Comparison of ENCODE assay signal across 1 cellular context in genomic region chrX:110045421-110045820, GRCh38.
TF ChIP-seq lines count a peak whose summit lies in the region.

No MANE protein-coding gene starts in this region.

TF ChIP-seq in GM23338, 12 proteins besides CTCF, POLR2A, EP300 and RAD21 (continued from another document):
- TF ChIP-seq, protein P1, sequence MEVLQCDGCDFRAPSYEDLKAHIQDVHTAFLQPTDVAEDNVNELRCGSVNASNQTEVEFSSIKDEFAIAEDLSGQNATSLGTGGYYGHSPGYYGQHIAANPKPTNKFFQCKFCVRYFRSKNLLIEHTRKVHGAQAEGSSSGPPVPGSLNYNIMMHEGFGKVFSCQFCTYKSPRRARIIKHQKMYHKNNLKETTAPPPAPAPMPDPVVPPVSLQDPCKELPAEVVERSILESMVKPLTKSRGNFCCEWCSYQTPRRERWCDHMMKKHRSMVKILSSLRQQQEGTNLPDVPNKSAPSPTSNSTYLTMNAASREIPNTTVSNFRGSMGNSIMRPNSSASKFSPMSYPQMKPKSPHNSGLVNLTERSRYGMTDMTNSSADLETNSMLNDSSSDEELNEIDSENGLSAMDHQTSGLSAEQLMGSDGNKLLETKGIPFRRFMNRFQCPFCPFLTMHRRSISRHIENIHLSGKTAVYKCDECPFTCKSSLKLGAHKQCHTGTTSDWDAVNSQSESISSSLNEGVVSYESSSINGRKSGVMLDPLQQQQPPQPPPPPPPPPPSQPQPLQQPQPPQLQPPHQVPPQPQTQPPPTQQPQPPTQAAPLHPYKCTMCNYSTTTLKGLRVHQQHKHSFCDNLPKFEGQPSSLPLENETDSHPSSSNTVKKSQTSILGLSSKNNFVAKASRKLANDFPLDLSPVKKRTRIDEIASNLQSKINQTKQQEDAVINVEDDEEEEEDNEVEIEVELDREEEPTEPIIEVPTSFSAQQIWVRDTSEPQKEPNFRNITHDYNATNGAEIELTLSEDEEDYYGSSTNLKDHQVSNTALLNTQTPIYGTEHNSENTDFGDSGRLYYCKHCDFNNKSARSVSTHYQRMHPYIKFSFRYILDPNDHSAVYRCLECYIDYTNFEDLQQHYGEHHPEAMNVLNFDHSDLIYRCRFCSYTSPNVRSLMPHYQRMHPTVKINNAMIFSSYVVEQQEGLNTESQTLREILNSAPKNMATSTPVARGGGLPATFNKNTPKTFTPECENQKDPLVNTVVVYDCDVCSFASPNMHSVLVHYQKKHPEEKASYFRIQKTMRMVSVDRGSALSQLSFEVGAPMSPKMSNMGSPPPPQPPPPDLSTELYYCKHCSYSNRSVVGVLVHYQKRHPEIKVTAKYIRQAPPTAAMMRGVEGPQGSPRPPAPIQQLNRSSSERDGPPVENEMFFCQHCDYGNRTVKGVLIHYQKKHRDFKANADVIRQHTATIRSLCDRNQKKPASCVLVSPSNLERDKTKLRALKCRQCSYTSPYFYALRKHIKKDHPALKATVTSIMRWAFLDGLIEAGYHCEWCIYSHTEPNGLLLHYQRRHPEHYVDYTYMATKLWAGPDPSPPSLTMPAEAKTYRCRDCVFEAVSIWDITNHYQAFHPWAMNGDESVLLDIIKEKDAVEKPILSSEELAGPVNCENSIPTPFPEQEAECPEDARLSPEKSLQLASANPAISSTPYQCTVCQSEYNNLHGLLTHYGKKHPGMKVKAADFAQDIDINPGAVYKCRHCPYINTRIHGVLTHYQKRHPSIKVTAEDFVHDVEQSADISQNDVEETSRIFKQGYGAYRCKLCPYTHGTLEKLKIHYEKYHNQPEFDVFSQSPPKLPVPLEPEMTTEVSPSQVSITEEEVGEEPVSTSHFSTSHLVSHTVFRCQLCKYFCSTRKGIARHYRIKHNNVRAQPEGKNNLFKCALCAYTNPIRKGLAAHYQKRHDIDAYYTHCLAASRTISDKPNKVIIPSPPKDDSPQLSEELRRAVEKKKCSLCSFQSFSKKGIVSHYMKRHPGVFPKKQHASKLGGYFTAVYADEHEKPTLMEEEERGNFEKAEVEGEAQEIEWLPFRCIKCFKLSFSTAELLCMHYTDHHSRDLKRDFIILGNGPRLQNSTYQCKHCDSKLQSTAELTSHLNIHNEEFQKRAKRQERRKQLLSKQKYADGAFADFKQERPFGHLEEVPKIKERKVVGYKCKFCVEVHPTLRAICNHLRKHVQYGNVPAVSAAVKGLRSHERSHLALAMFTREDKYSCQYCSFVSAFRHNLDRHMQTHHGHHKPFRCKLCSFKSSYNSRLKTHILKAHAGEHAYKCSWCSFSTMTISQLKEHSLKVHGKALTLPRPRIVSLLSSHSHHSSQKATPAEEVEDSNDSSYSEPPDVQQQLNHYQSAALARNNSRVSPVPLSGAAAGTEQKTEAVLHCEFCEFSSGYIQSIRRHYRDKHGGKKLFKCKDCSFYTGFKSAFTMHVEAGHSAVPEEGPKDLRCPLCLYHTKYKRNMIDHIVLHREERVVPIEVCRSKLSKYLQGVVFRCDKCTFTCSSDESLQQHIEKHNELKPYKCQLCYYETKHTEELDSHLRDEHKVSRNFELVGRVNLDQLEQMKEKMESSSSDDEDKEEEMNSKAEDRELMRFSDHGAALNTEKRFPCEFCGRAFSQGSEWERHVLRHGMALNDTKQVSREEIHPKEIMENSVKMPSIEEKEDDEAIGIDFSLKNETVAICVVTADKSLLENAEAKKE (CRISPR knock-in tag; IDR thresholded peaks at IDR 0.05), result no peak
- TF ChIP-seq JUNB (IDR thresholded peaks at IDR 0.05; ENCODE audit: unreplicated experiment), result no peak
- TF ChIP-seq REST (IDR thresholded peaks at IDR 0.05; ENCODE audit: unreplicated experiment), result no peak
- no peak for TF ChIP-seq ZNF114 (CRISPR knock-in tag; IDR thresholded peaks at IDR 0.05)
